8 cellular contexts compared by ENCODE assay signal in the genomic region with DNA sequence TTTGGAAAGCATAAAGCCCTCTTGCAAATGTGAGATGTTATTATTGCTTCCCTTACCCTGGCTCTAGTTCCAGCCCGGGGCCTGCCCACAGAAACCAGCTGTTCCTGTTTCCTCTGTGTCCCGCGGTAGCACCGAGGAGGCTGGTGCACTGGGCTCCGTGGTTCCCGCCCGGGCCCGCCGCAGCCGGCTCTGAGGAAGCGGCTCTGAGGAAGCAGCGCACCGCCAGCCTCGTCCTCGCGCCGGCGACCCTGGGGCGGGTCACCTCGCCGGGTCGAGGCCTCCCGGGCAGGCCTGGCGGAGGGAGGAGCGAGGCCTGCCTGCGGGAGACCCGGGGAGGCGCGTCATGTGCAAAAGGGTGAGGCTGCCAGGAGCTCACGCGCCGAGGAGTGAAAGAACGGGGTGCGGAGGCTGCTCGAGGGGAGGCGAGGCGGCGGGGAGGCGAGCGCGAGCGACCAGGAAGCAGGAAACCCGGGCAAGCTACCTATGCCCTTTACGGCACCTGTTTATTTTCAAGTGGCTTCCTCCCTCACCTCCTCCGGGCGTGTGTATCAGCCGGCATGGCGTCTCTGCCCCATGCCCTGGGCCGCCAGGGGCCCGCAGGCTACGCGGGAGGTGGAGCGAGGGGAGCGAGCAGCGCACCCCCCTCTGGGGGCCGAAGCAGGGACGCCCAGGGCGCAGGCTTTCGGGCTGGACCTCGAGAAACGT.
DNase-seq lines count a peak whose midpoint lies in the region; ATAC-seq and TF ChIP-seq lines count a peak whose summit lies in the region.

No MANE protein-coding gene starts in this region.

- TF ChIP-seq CTCF in AG04449 (IDR thresholded peaks at IDR 0.05; ENCODE audit: insufficient read depth, low read length, missing control alignments) = no peak

- H3K4me2 ChIP-seq in trophoblast cell (ENCODE audit: low read length) = peak overlapping the region; percentile 94

- peaks cover 0 to 5% of the 10 kb centered on the region in 2 donors for H3K36me3 Mint-ChIP-seq in activated naive CD4-positive, alpha-beta T cell treated with anti-CD3 and anti-CD28 coated beads, Interleukin-2, amount 50 U/mL, for 72 hours

- peak overlapping the region; percentile 2 for H3K14ac ChIP-seq in trophoblast cell (ENCODE audit: low read length)

- H3K4ac ChIP-seq in trophoblast cell (ENCODE audit: low read depth, low read length) = no peak overlapping the region

- H3K18ac ChIP-seq in trophoblast cell (ENCODE audit: low read length) = no peak overlapping the region

- ATAC-seq in GM18867 (IDR thresholded peaks at IDR 0.05; ENCODE audit: unreplicated experiment) = peak; percentile 91
- ATAC-seq in HG03108 (IDR thresholded peaks at IDR 0.05; ENCODE audit: unreplicated experiment) = peak; percentile 80
- peak; percentile 77 to 81 for ATAC-seq in activated naive CD4-positive, alpha-beta T cell treated with anti-CD3 and anti-CD28 coated beads, Interleukin-2, amount 50 U/mL, for 72 hours

- H4K8ac ChIP-seq in trophoblast cell (ENCODE audit: low read depth, low read length) = peak overlapping the region; percentile 51

- no CpG with 5 or more reads among the region's 61 CpGs for WGBS in trophoblast cell (ENCODE audit: extremely low coverage, insufficient coverage, insufficient read length)

- H2BK5ac ChIP-seq in trophoblast cell (ENCODE audit: low read depth, low read length, poor library complexity) = no peak overlapping the region

- H3K79me1 ChIP-seq in trophoblast cell (ENCODE audit: low read length) = peaks cover 3% of the 10 kb centered on the region

- no peaks in the 10 kb centered on the region for H3K27me3 ChIP-seq in trophoblast cell (ENCODE audit: insufficient read depth, low read length)

- no peaks in the 10 kb centered on the region for H3K36me3 ChIP-seq in trophoblast cell (ENCODE audit: control insufficient read depth in 1 of 2, insufficient read depth in 2 of 2, low read length in 2 of 2)

- H2AFZ ChIP-seq in trophoblast cell (ENCODE audit: insufficient read depth, low read length, poor library complexity) = peak overlapping the region; percentile 9

- POLR2A ChIA-PET in AG04449 (lab: Yijun Ruan, JAX) = no interaction called here

- no peaks in the 10 kb centered on the region for H3K79me2 ChIP-seq in trophoblast cell (ENCODE audit: control insufficient read depth, insufficient read depth, low read length, poor library complexity)

- H3K9me3 Mint-ChIP-seq in activated naive CD4-positive, alpha-beta T cell treated with anti-CD3 and anti-CD28 coated beads, Interleukin-2, amount 50 U/mL, for 72 hours = peaks cover 4 to 5% of the 10 kb centered on the region in 2 donors

- H3K27ac Mint-ChIP-seq in activated naive CD4-positive, alpha-beta T cell treated with anti-CD3 and anti-CD28 coated beads, Interleukin-2, amount 50 U/mL, for 72 hours = peak overlapping the region; percentile 61 to 72

- peak overlapping the region; percentile 21 for H4K12ac ChIP-seq in trophoblast cell (ENCODE audit: low read depth, low read length)

- no peak overlapping the region for H2AK5ac ChIP-seq in trophoblast cell (ENCODE audit: low read length)

- no peak overlapping the region for H2BK12ac ChIP-seq in trophoblast cell (ENCODE audit: low read length)

- peak overlapping the region; percentile 67 for H4K91ac ChIP-seq in trophoblast cell (ENCODE audit: low read depth, low read length)

- DNase-seq in AG04449 (ENCODE audit: low read depth, low spot score) (no peak), RPMI8226 (peak; percentile 24), cardiac septum (ENCODE audit: low spot score) (peak; percentile 79), trophoblast cell (peak; percentile 73 to 80), ureter (ENCODE audit: low spot score) (peak; percentile 69)
- DNase-seq in activated naive CD4-positive, alpha-beta T cell treated with anti-CD3 and anti-CD28 coated beads, Interleukin-2, amount 50 U/mL, for 72 hours (ENCODE audit: low spot score in 2 of 2) = peak; percentile 51 to 59

- H3K23ac ChIP-seq in trophoblast cell (ENCODE audit: low read length) = no peak overlapping the region

- H3K27ac ChIP-seq in trophoblast cell (ENCODE audit: low read depth, low read length) = peak overlapping the region; percentile 16

- peaks cover 3 to 5% of the 10 kb centered on the region in 2 experiments for H3K4me1 ChIP-seq in trophoblast cell (ENCODE audit: control insufficient read depth in 1 of 2, insufficient read depth in 2 of 2, low read length in 2 of 2)

- CTCF ChIA-PET in AG04449 (lab: Yijun Ruan, JAX) = no interaction called here

- intact Hi-C loops in cardiac septum (cut with DNase I) = no loop called here

- peak overlapping the region; percentile 28 for H2BK120ac ChIP-seq in trophoblast cell (ENCODE audit: insufficient read depth, low read length, poor library complexity)

- peak overlapping the region; percentile 52 for H3K4me3 ChIP-seq in AG04449 (ENCODE audit: low read depth, low read length)
- peak overlapping the region; percentile 70 for H3K4me3 ChIP-seq in trophoblast cell (ENCODE audit: low read depth, low read length)

- H3K9ac ChIP-seq in trophoblast cell (ENCODE audit: low read length) = peak overlapping the region; percentile 63

- H3K9me3 ChIP-seq in trophoblast cell (ENCODE audit: insufficient read depth, low read depth, low read length) = no peaks in the 10 kb centered on the region
